Comparison of ENCODE assay signal across 21 cellular contexts in the genomic region with DNA sequence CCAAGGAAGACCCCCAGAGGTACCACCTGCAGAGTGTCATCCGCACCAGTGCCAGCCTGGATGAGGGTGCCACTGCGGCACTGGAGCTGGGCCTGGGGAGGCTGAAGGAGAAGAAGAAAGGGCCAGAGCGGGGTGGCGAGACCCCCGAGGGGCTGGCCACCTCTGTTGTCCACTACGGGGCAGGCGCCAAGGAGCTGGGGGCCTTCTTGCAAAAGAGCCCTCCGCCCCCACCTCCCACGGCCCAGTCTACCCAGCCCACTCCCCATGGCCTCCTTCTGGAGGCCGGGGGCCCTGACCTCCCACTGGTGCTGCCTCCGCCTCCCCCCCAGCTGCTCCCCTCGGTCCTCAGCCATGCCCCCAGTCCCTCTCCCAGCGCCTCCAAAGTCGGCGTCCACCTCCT. TPM values are rescaled to one million over a fixed set of nuclear protein-coding genes. Genes with fewer than 3 reads are reported as not detected.
DNase-seq lines count a peak whose midpoint lies in the region; ATAC-seq, FAIRE-seq and TF ChIP-seq lines count a peak whose summit lies in the region.
"Had no signal": no experiment of that assay in that cellular context is flagged by ENCODE, and none has a peak within 500 bp of the region (broad histone marks: within the 10 kb centered on the region; RNA-seq: fewer than 3 reads in every experiment).

No MANE protein-coding gene starts in this region.

- POLR2A ChIA-PET in HepG2 (lab: Yijun Ruan, JAX), result interaction anchor here (0.9 kb wide), 1 partner anchor 46 kb away, joined by 4 read pairs; a partner anchor contains a TSS

- DNase-seq in HepG2 (ENCODE audit: low spot score) (no peak), right lobe of liver (no peak), RWPE2 (ENCODE audit: low spot score) (peak; percentile 65), osteoblast (ENCODE audit: insufficient read length, low spot score, missing footprints) (peak; percentile 80), T-helper 1 cell (no peak), GOT3 (lab: John Stamatoyannopoulos, UW) (no peak)
- DNase-seq: Caco-2; CD4-positive, CD25-positive, alpha-beta regulatory T cell; CD8-positive, alpha-beta T cell; DMS 273 treated with DMSO at 0.1 percent for 48 hours; DMS79; EL; GDM1; HCEC 1CT had no signal

- H3K9me3 ChIP-seq in HepG2 (ENCODE audit: low read length) (no peaks in the 10 kb centered on the region), right lobe of liver (no peaks in the 10 kb centered on the region), RWPE2 (ENCODE audit: severe bottlenecking) (no peaks in the 10 kb centered on the region), osteoblast (ENCODE audit: low read depth, low read length) (no peaks in the 10 kb centered on the region)
- H3K9me3 ChIP-seq: BLaER1, Caco-2 had no signal

- peaks cover 16% of the 10 kb centered on the region for H3K4me1 ChIP-seq in HepG2 (ENCODE audit: insufficient read depth, low read length)
- H3K4me1 ChIP-seq in right lobe of liver, result peaks cover 0 to 4% (median 0%) of the 10 kb centered on the region in 4 donors
- no peaks in the 10 kb centered on the region for H3K4me1 ChIP-seq in RWPE2 (ENCODE audit: insufficient read depth, poor library complexity, severe bottlenecking)
- peaks cover 15% of the 10 kb centered on the region for H3K4me1 ChIP-seq in osteoblast (ENCODE audit: insufficient read depth, low read length)

- no peaks in the 10 kb centered on the region for H3K27me3 ChIP-seq in HepG2 (ENCODE audit: control insufficient read depth in 1 of 2, insufficient read depth in 2 of 2, low read length in 2 of 2)
- no peaks in the 10 kb centered on the region for H3K27me3 ChIP-seq in right lobe of liver
- no peaks in the 10 kb centered on the region for H3K27me3 ChIP-seq in RWPE2 (ENCODE audit: insufficient read depth, poor library complexity, severe bottlenecking)
- H3K27me3 ChIP-seq in osteoblast (ENCODE audit: insufficient read depth, low read length), result no peaks in the 10 kb centered on the region
- H3K27me3 ChIP-seq: BLaER1 had no signal

- no peak overlapping the region for H3K27ac ChIP-seq in HepG2 (ENCODE audit: extremely low read length, insufficient read depth, low read length)
- H3K27ac ChIP-seq in right lobe of liver, result no peak overlapping the region
- no peak overlapping the region for H3K27ac ChIP-seq in RWPE2 (ENCODE audit: poor library complexity, severe bottlenecking)
- H3K27ac ChIP-seq in osteoblast (ENCODE audit: low read depth, low read length), result no peak overlapping the region
- H3K27ac ChIP-seq: 22Rv1, BLaER1, C4-2B had no signal

- no TSS peak for BruUV-seq in HepG2 (replicated peaks; lab: Mats Ljungman, UMichigan)

- intact Hi-C loops in HepG2 (cut with micrococcal nuclease; ENCODE audit: unreplicated experiment), result no loop called here
- intact Hi-C loops in right lobe of liver (cut with DNase I), result loop anchor here in 1 of 2 donors (10.0 kb wide), 1 partner anchor 68 kb away; a partner anchor contains a TSS

- TF ChIP-seq RAD21 in HepG2 (CRISPR knock-in tag; IDR thresholded peaks at IDR 0.05), result no peak

- FAIRE-seq in HepG2 (lab: Jason Lieb, UNC), result no peak
- FAIRE-seq: A204.1, D721Med, GM12878, H1 had no signal

- TF ChIP-seq POLR2A in HepG2 (IDR thresholded peaks at IDR 0.05; ENCODE audit: insufficient read depth in 1 of 2, low read depth in 2 of 2, low read length in 2 of 2), result no peak
- TF ChIP-seq POLR2A in right lobe of liver (IDR thresholded peaks at IDR 0.05), result no peak

- no peak overlapping the region for H3K9ac ChIP-seq in HepG2 (ENCODE audit: insufficient read depth, low read depth, low read length)
- H3K9ac ChIP-seq: BLaER1 had no signal

- TF ChIP-seq CTCF in HepG2 (CRISPR knock-in tag; IDR thresholded peaks at IDR 0.05) (no peak), right lobe of liver (IDR thresholded peaks at IDR 0.05) (no peak), RWPE2 (IDR thresholded peaks at IDR 0.05; ENCODE audit: poor library complexity, severe bottlenecking) (no peak), osteoblast (IDR thresholded peaks at IDR 0.05; ENCODE audit: extremely low read depth, low read depth, low read length) (no peak)

- 100% methylated on average over 6 of the region's 15 CpGs for WGBS in HepG2 (ENCODE audit: low lambda C conversion rate)
- 81% methylated on average over 5 of the region's 15 CpGs for WGBS in right lobe of liver (ENCODE audit: insufficient coverage, low coverage, low lambda C conversion rate, missing lambda C conversion rate)

- no peak overlapping the region for H3K4me2 ChIP-seq in HepG2 (ENCODE audit: low read depth, low read length)
- no peak overlapping the region for H3K4me2 ChIP-seq in osteoblast (ENCODE audit: insufficient read depth, low read length)
- H3K4me2 ChIP-seq: BLaER1 had no signal

- CTCF ChIA-PET in HepG2 (lab: Yijun Ruan, JAX; ENCODE audit: low intra/inter-chr PET ratio, low total read pairs), result no interaction called here

- H3K36me3 ChIP-seq in HepG2 (replicated peaks in 1 of 2; ENCODE audit: control insufficient read depth in 1 of 2, insufficient read depth in 2 of 2, low read length in 2 of 2) (peaks cover 7 to 39% of the 10 kb centered on the region in 2 experiments; a peak in 4 of 5 replicates), right lobe of liver (peaks cover 0 to 38% (median 9%) of the 10 kb centered on the region in 4 donors), RWPE2 (ENCODE audit: low read depth) (peaks cover 60% of the 10 kb centered on the region), osteoblast (ENCODE audit: insufficient read depth, low read length) (peaks cover 48% of the 10 kb centered on the region)

- H3K4me3 ChIP-seq in HepG2 (replicated peaks in 1 of 3; ENCODE audit: insufficient read depth in 1 of 3, low read depth in 2 of 3, low read length in 3 of 3) (no peak overlapping the region), right lobe of liver (no peak overlapping the region), RWPE2 (ENCODE audit: severe bottlenecking) (no peak overlapping the region), osteoblast (ENCODE audit: insufficient read depth, low read length) (no peak overlapping the region)
- H3K4me3 ChIP-seq: BLaER1, GM12878 had no signal

- ATAC-seq in HepG2 (no peak), right lobe of liver (no peak), RWPE2 (ENCODE audit: low read depth) (no peak)
- ATAC-seq: CD8-positive, alpha-beta T cell; GM12878 had no signal

- 0 out of 2 replicates have a peak, but pooled peaks cover 5% of the 10 kb centered on the region for H4K20me1 ChIP-seq in HepG2 (ENCODE audit: insufficient read depth, low read length)
- peaks cover 25% of the 10 kb centered on the region for H4K20me1 ChIP-seq in osteoblast (ENCODE audit: insufficient read depth, low read length)

- TF ChIP-seq EP300 in HepG2 (IDR thresholded peaks at IDR 0.05; ENCODE audit: low read depth in 2 of 2, low read length in 2 of 2), result no peak
- no peak for TF ChIP-seq EP300 in HepG2 (CRISPR knock-in tag; IDR thresholded peaks at IDR 0.05; ENCODE audit: borderline replicate concordance)

- peaks cover 15% of the 10 kb centered on the region for H3K79me2 ChIP-seq in HepG2 (ENCODE audit: insufficient read depth, low read length)
- H3K79me2 ChIP-seq in osteoblast (ENCODE audit: insufficient read depth, low read length), result peaks cover 71% of the 10 kb centered on the region

- no peak overlapping the region for H2AFZ ChIP-seq in HepG2 (ENCODE audit: low read length)
- no peak overlapping the region for H2AFZ ChIP-seq in osteoblast (ENCODE audit: low read length)

- in situ Hi-C loops in HepG2 (cut with HindIII; ENCODE audit: extremely low pct_ligation_motif_present, low pct_unique_long_range_greater_than_20kb), result loop anchor here (10.0 kb wide), 1 partner anchor 78 kb away; a partner anchor contains a TSS

RNA-seq across cellular contexts. Expression of a gene that starts 5.4 kb away (rescaled TPM):
- total RNA-seq in HepG2 (2016; rRNA removed; fragmentation: Illumina TruSeq; extraction: Trizol) (1.5 and 1.6 TPM in 2 replicates), right lobe of liver (1 to 10 TPM; 4.0 to 8.5 (median 5.5) TPM), osteoblast (2.2 and 2.9 TPM in 2 replicates)
- 1.2 TPM in 2 replicates for total RNA-seq in HepG2 (2016; cell fraction: cytosol; rRNA removed; fragmentation: Illumina TruSeq; extraction: Trizol; ENCODE audit: low read depth)
- total RNA-seq in HepG2 (2016; cell fraction: insoluble cytoplasmic fraction; rRNA removed; fragmentation: Illumina TruSeq; extraction: Trizol), result 1.2 and 1.4 TPM in 2 replicates
- total RNA-seq in HepG2 (2016; cell fraction: membrane; rRNA removed; fragmentation: Illumina TruSeq; extraction: Trizol), result 1.8 and 1.9 TPM in 2 replicates
- total RNA-seq in HepG2 (2016; cell fraction: nucleus; rRNA removed; fragmentation: Illumina TruSeq; extraction: Trizol), result 2.2 and 3.7 TPM in 2 replicates
- 0.62 and 0.74 TPM in 2 replicates for polyA plus RNA-seq in HepG2 (2011; rRNA removed)
- 0.22 and 0.24 TPM in 2 replicates for polyA plus RNA-seq in HepG2 (2011; cell fraction: cytosol; rRNA removed)
- 3.3 and 4.2 TPM in 2 replicates for polyA plus RNA-seq in HepG2 (2011; cell fraction: nucleus; rRNA removed)
- 5.1 and 5.6 TPM in 2 replicates for polyA plus RNA-seq in HepG2 (2012)
- polyA plus RNA-seq in HepG2 (2016; cell fraction: cytosol; fragmentation: Illumina TruSeq; extraction: Trizol; ENCODE audit: low read depth), result 0.41 and 0.69 TPM in 2 replicates
- 4.8 and 6.1 TPM in 2 replicates for polyA plus RNA-seq in HepG2 (2016; cell fraction: insoluble cytoplasmic fraction; fragmentation: Illumina TruSeq; extraction: Trizol; ENCODE audit: low read depth)
- 0.89 and 1.1 TPM in 2 replicates for polyA plus RNA-seq in HepG2 (2016; cell fraction: membrane; fragmentation: Illumina TruSeq; extraction: Trizol; ENCODE audit: low read depth)
- polyA plus RNA-seq in HepG2 (2016; cell fraction: nucleus; fragmentation: Illumina TruSeq; extraction: Trizol; ENCODE audit: insufficient read depth, low read depth), result 11.5 and 11.7 TPM in 2 replicates
- polyA minus RNA-seq in HepG2 (2011; rRNA and poly(A)+ RNA removed; ENCODE audit: low replicate concordance), result 0.98 and 1.4 TPM in 2 replicates
- 1.8 and 2.5 TPM in 2 replicates for polyA minus RNA-seq in HepG2 (2011; cell fraction: cytosol; rRNA and poly(A)+ RNA removed)
- 1.5 and 1.8 TPM in 2 replicates for polyA minus RNA-seq in HepG2 (2011; cell fraction: nucleus; rRNA and poly(A)+ RNA removed)

RNA-seq across cellular contexts. Expression of a gene that starts 15.3 kb away (rescaled TPM):
- total RNA-seq in HepG2 (2016; rRNA removed; fragmentation: Illumina TruSeq; extraction: Trizol), result 0.51 and 0.82 TPM in 2 replicates
- 1.1 and 1.6 TPM in 2 replicates for total RNA-seq in HepG2 (2016; cell fraction: cytosol; rRNA removed; fragmentation: Illumina TruSeq; extraction: Trizol; ENCODE audit: low read depth)
- 0.43 and 0.97 TPM in 2 replicates for total RNA-seq in HepG2 (2016; cell fraction: insoluble cytoplasmic fraction; rRNA removed; fragmentation: Illumina TruSeq; extraction: Trizol)
- 0.56 and 0.79 TPM in 2 replicates for total RNA-seq in HepG2 (2016; cell fraction: membrane; rRNA removed; fragmentation: Illumina TruSeq; extraction: Trizol)
- 0.78 and 1.3 TPM in 2 replicates for total RNA-seq in HepG2 (2016; cell fraction: nucleus; rRNA removed; fragmentation: Illumina TruSeq; extraction: Trizol)
- 0.64 and 0.66 TPM in 2 replicates for polyA plus RNA-seq in HepG2 (2011; rRNA removed)
- polyA plus RNA-seq in HepG2 (2011; cell fraction: cytosol; rRNA removed), result 0.69 and 0.98 TPM in 2 replicates
- 1.2 and 1.3 TPM in 2 replicates for polyA plus RNA-seq in HepG2 (2011; cell fraction: nucleus; rRNA removed)
- polyA plus RNA-seq in HepG2 (2012), result 0.49 and 0.83 TPM in 2 replicates
- 0.18 and 0.40 TPM in 2 replicates for polyA plus RNA-seq in HepG2 (2016; cell fraction: cytosol; fragmentation: Illumina TruSeq; extraction: Trizol; ENCODE audit: low read depth)
- 0.44 and 0.60 TPM in 2 replicates for polyA plus RNA-seq in HepG2 (2016; cell fraction: insoluble cytoplasmic fraction; fragmentation: Illumina TruSeq; extraction: Trizol; ENCODE audit: low read depth)
- 0.39 and 0.42 TPM in 2 replicates for polyA plus RNA-seq in HepG2 (2016; cell fraction: membrane; fragmentation: Illumina TruSeq; extraction: Trizol; ENCODE audit: low read depth)
- 0.57 and 2.1 TPM in 2 replicates for polyA plus RNA-seq in HepG2 (2016; cell fraction: nucleus; fragmentation: Illumina TruSeq; extraction: Trizol; ENCODE audit: insufficient read depth, low read depth)
- polyA minus RNA-seq in HepG2 (2011; rRNA and poly(A)+ RNA removed; ENCODE audit: low replicate concordance), result 0.84 and 1.8 TPM in 2 replicates
- polyA minus RNA-seq in HepG2 (2011; cell fraction: cytosol; rRNA and poly(A)+ RNA removed), result 0.44 and 0.99 TPM in 2 replicates
- 1.4 and 1.7 TPM in 2 replicates for polyA minus RNA-seq in HepG2 (2011; cell fraction: nucleus; rRNA and poly(A)+ RNA removed)
- total RNA-seq in right lobe of liver, result 1 to 10 TPM; 2.5 to 5.9 (median 3.1) TPM
- total RNA-seq in osteoblast, result under 0.01 and 0.29 TPM in 2 replicates
- polyA plus RNA-seq: CD4-positive, CD25-positive, alpha-beta regulatory T cell had no signal

RNA-seq across cellular contexts. Expression of a gene that starts 16.1 kb away (rescaled TPM):
- total RNA-seq in HepG2 (2016; rRNA removed; fragmentation: Illumina TruSeq; extraction: Trizol), result 78.0 and 81.4 TPM in 2 replicates
- total RNA-seq in HepG2 (2016; cell fraction: cytosol; rRNA removed; fragmentation: Illumina TruSeq; extraction: Trizol; ENCODE audit: low read depth), result 40.9 and 41.1 TPM in 2 replicates
- total RNA-seq in HepG2 (2016; cell fraction: insoluble cytoplasmic fraction; rRNA removed; fragmentation: Illumina TruSeq; extraction: Trizol), result 74.5 and 94.1 TPM in 2 replicates
- 33.6 and 34.5 TPM in 2 replicates for total RNA-seq in HepG2 (2016; cell fraction: membrane; rRNA removed; fragmentation: Illumina TruSeq; extraction: Trizol)
- total RNA-seq in HepG2 (2016; cell fraction: nucleus; rRNA removed; fragmentation: Illumina TruSeq; extraction: Trizol), result 36.2 and 36.7 TPM in 2 replicates
- polyA plus RNA-seq in HepG2 (2011; rRNA removed), result 54.3 and 58.4 TPM in 2 replicates
- polyA plus RNA-seq in HepG2 (2011; cell fraction: cytosol; rRNA removed), result 53.5 and 96.5 TPM in 2 replicates
- 112 and 135 TPM in 2 replicates for polyA plus RNA-seq in HepG2 (2011; cell fraction: nucleus; rRNA removed)
- polyA plus RNA-seq in HepG2 (2012), result 35.5 and 41.6 TPM in 2 replicates
- polyA plus RNA-seq in HepG2 (2016; cell fraction: cytosol; fragmentation: Illumina TruSeq; extraction: Trizol; ENCODE audit: low read depth), result 38.2 and 39.1 TPM in 2 replicates
- polyA plus RNA-seq in HepG2 (2016; cell fraction: insoluble cytoplasmic fraction; fragmentation: Illumina TruSeq; extraction: Trizol; ENCODE audit: low read depth), result 86.7 and 88.4 TPM in 2 replicates
- polyA plus RNA-seq in HepG2 (2016; cell fraction: membrane; fragmentation: Illumina TruSeq; extraction: Trizol; ENCODE audit: low read depth), result 28.0 and 28.7 TPM in 2 replicates
- polyA plus RNA-seq in HepG2 (2016; cell fraction: nucleus; fragmentation: Illumina TruSeq; extraction: Trizol; ENCODE audit: insufficient read depth, low read depth), result 63.0 and 67.6 TPM in 2 replicates
- polyA minus RNA-seq in HepG2 (2011; rRNA and poly(A)+ RNA removed; ENCODE audit: low replicate concordance), result 91.2 and 148 TPM in 2 replicates
- polyA minus RNA-seq in HepG2 (2011; cell fraction: cytosol; rRNA and poly(A)+ RNA removed), result 26.7 and 28.8 TPM in 2 replicates
- polyA minus RNA-seq in HepG2 (2011; cell fraction: nucleus; rRNA and poly(A)+ RNA removed), result 18.2 and 20.6 TPM in 2 replicates
- total RNA-seq in right lobe of liver, result 10 to 100 TPM; 16.2 to 31.9 (median 23.2) TPM
- total RNA-seq in osteoblast, result 57.5 and 68.0 TPM in 2 replicates

RNA-seq across cellular contexts. Expression of a gene that starts 43.5 kb away (rescaled TPM):
- total RNA-seq in HepG2 (2016; rRNA removed; fragmentation: Illumina TruSeq; extraction: Trizol) (0.79 and 1.5 TPM in 2 replicates), right lobe of liver (10 to 100 TPM in 5 of 6 experiments, 1 to 10 TPM in 1; 8.5 to 16.4 (median 11.5) TPM), osteoblast (23.9 and 31.8 TPM in 2 replicates)
- 1.7 and 2.4 TPM in 2 replicates for total RNA-seq in HepG2 (2016; cell fraction: cytosol; rRNA removed; fragmentation: Illumina TruSeq; extraction: Trizol; ENCODE audit: low read depth)
- total RNA-seq in HepG2 (2016; cell fraction: insoluble cytoplasmic fraction; rRNA removed; fragmentation: Illumina TruSeq; extraction: Trizol), result 1.1 and 1.9 TPM in 2 replicates
- total RNA-seq in HepG2 (2016; cell fraction: membrane; rRNA removed; fragmentation: Illumina TruSeq; extraction: Trizol), result 2.0 and 2.3 TPM in 2 replicates
- 0.50 and 0.90 TPM in 2 replicates for total RNA-seq in HepG2 (2016; cell fraction: nucleus; rRNA removed; fragmentation: Illumina TruSeq; extraction: Trizol)
- 12.0 and 13.5 TPM in 2 replicates for polyA plus RNA-seq in HepG2 (2011; rRNA removed)
- 14.5 and 18.3 TPM in 2 replicates for polyA plus RNA-seq in HepG2 (2011; cell fraction: cytosol; rRNA removed)
- polyA plus RNA-seq in HepG2 (2011; cell fraction: nucleus; rRNA removed), result 17.2 and 18.4 TPM in 2 replicates
- polyA plus RNA-seq in HepG2 (2012), result 4.8 and 7.4 TPM in 2 replicates
- polyA plus RNA-seq in HepG2 (2016; cell fraction: cytosol; fragmentation: Illumina TruSeq; extraction: Trizol; ENCODE audit: low read depth), result 6.9 and 7.3 TPM in 2 replicates
- polyA plus RNA-seq in HepG2 (2016; cell fraction: insoluble cytoplasmic fraction; fragmentation: Illumina TruSeq; extraction: Trizol; ENCODE audit: low read depth), result 3.2 and 3.4 TPM in 2 replicates
- 5.3 and 5.9 TPM in 2 replicates for polyA plus RNA-seq in HepG2 (2016; cell fraction: membrane; fragmentation: Illumina TruSeq; extraction: Trizol; ENCODE audit: low read depth)
- 2.4 and 2.6 TPM in 2 replicates for polyA plus RNA-seq in HepG2 (2016; cell fraction: nucleus; fragmentation: Illumina TruSeq; extraction: Trizol; ENCODE audit: insufficient read depth, low read depth)
- polyA minus RNA-seq in HepG2 (2011; rRNA and poly(A)+ RNA removed; ENCODE audit: low replicate concordance), result 5.3 and 19.9 TPM in 2 replicates
- 1.6 and 3.0 TPM in 2 replicates for polyA minus RNA-seq in HepG2 (2011; cell fraction: cytosol; rRNA and poly(A)+ RNA removed)
- 0.77 and 1.5 TPM in 2 replicates for polyA minus RNA-seq in HepG2 (2011; cell fraction: nucleus; rRNA and poly(A)+ RNA removed)

RNA-seq across cellular contexts. Expression of a gene that starts 45.6 kb away (rescaled TPM):
- total RNA-seq in HepG2 (2016; rRNA removed; fragmentation: Illumina TruSeq; extraction: Trizol) (4.8 and 6.1 TPM in 2 replicates), right lobe of liver (10 to 100 TPM; 14.6 to 33.0 (median 27.3) TPM), osteoblast (12.1 and 14.8 TPM in 2 replicates)
- 1.3 and 1.4 TPM in 2 replicates for total RNA-seq in HepG2 (2016; cell fraction: cytosol; rRNA removed; fragmentation: Illumina TruSeq; extraction: Trizol; ENCODE audit: low read depth)
- 3.2 and 6.2 TPM in 2 replicates for total RNA-seq in HepG2 (2016; cell fraction: insoluble cytoplasmic fraction; rRNA removed; fragmentation: Illumina TruSeq; extraction: Trizol)
- 4.5 and 5.4 TPM in 2 replicates for total RNA-seq in HepG2 (2016; cell fraction: membrane; rRNA removed; fragmentation: Illumina TruSeq; extraction: Trizol)
- 6.5 and 7.3 TPM in 2 replicates for total RNA-seq in HepG2 (2016; cell fraction: nucleus; rRNA removed; fragmentation: Illumina TruSeq; extraction: Trizol)
- polyA plus RNA-seq in HepG2 (2011; rRNA removed), result 3.3 and 4.3 TPM in 2 replicates
- 3.1 and 4.0 TPM in 2 replicates for polyA plus RNA-seq in HepG2 (2011; cell fraction: cytosol; rRNA removed)
- 21.0 and 25.5 TPM in 2 replicates for polyA plus RNA-seq in HepG2 (2011; cell fraction: nucleus; rRNA removed)
- polyA plus RNA-seq in HepG2 (2012), result 17.0 and 18.6 TPM in 2 replicates
- polyA plus RNA-seq in HepG2 (2016; cell fraction: cytosol; fragmentation: Illumina TruSeq; extraction: Trizol; ENCODE audit: low read depth), result 1.1 and 1.4 TPM in 2 replicates
- polyA plus RNA-seq in HepG2 (2016; cell fraction: insoluble cytoplasmic fraction; fragmentation: Illumina TruSeq; extraction: Trizol; ENCODE audit: low read depth), result 8.3 and 13.4 TPM in 2 replicates
- 2.8 and 3.0 TPM in 2 replicates for polyA plus RNA-seq in HepG2 (2016; cell fraction: membrane; fragmentation: Illumina TruSeq; extraction: Trizol; ENCODE audit: low read depth)
- 21.4 and 23.8 TPM in 2 replicates for polyA plus RNA-seq in HepG2 (2016; cell fraction: nucleus; fragmentation: Illumina TruSeq; extraction: Trizol; ENCODE audit: insufficient read depth, low read depth)
- 5.4 and 5.7 TPM in 2 replicates for polyA minus RNA-seq in HepG2 (2011; rRNA and poly(A)+ RNA removed; ENCODE audit: low replicate concordance)
- polyA minus RNA-seq in HepG2 (2011; cell fraction: cytosol; rRNA and poly(A)+ RNA removed), result 3.1 and 4.5 TPM in 2 replicates
- polyA minus RNA-seq in HepG2 (2011; cell fraction: nucleus; rRNA and poly(A)+ RNA removed), result 3.6 and 5.2 TPM in 2 replicates

Comparison
In these comparisons a context has a peak if more than half of its experiments do, and no peak if none do; other contexts are left out.
1. DNase-seq: peak in RWPE2 (single experiment) and osteoblast (single experiment); none in HepG2 (single experiment), right lobe of liver (0 of 3), T-helper 1 cell (0 of 5) and GOT3 (single experiment).